In genomic region chr1:49626474-49626873, GRCh38 we compare ENCODE assay signal across 28 cellular contexts.
"Had no signal": no experiment of that assay in that cellular context is flagged by ENCODE, and none has a peak within 500 bp of the region (broad histone marks: within the 10 kb centered on the region; RNA-seq: fewer than 3 reads in every experiment).

No MANE protein-coding gene starts in this region.

- H3K9me3 ChIP-seq: gastrocnemius medialis, neutrophil, pancreas, suprapubic skin, transverse colon, upper lobe of right lung, uterus had no signal

- H3K4me3 ChIP-seq: gastrocnemius medialis, left lung, mucosa of descending colon, pancreas, smooth muscle cell, suprapubic skin, transverse colon, upper lobe of right lung, uterus had no signal

- DNase-seq: effector CD8-positive, alpha-beta T cell; endodermal cell; foreskin fibroblast; gastrocnemius medialis; head of caudate nucleus; kidney; left cardiac atrium; left lung; mesenchymal stem cell; mucosa of descending colon; naive B cell; pancreas; stimulated activated CD4-positive, alpha-beta T cell treated with anti-CD3 and anti-CD28 coated beads, Interleukin-12 subunit alpha, Interleukin-12 subunit beta, amount 100 ng/mL, for 4 hours; stimulated activated CD4-positive, alpha-beta T cell treated with anti-CD3 and anti-CD28 coated beads, Interleukin-1b, Interleukin-23, amount 100 ng/mL, for 48 hours; stimulated activated CD4-positive, alpha-beta T cell treated with anti-CD3 and anti-CD28 coated beads, Interleukin-4, amount 100 ng/mL, for 1 hour; stimulated activated CD8-positive, alpha-beta memory T cell treated with anti-CD3 and anti-CD28 coated beads, Interleukin-4, amount 100 ng/mL, for 48 hours; stimulated activated naive CD4-positive, alpha-beta T cell; stimulated activated naive CD8-positive, alpha-beta T cell treated with anti-CD3 and anti-CD28 coated beads, Interleukin-15, amount 100 ng/mL, for 72 hours; transverse colon; upper lobe of right lung; uterus had no signal

- H3K27ac ChIP-seq: epithelial cell of prostate, gastrocnemius medialis, left lung, neutrophil, pancreas, suprapubic skin, transverse colon, upper lobe of right lung, uterus had no signal

- H3K27me3 ChIP-seq: gastrocnemius medialis, left lung, neutrophil, pancreas, suprapubic skin, transverse colon, upper lobe of right lung, uterus had no signal

- H3K4me1 ChIP-seq: gastrocnemius medialis, left lung, pancreas, suprapubic skin, transverse colon, upper lobe of right lung, uterus had no signal

- FAIRE-seq: kidney, pancreas had no signal

- ATAC-seq: esophagus mucosa; gastrocnemius medialis; left cardiac atrium; left lung; mucosa of descending colon; natural killer cell treated with Interleukin-12 subunit alpha and Interleukin-12 subunit beta and Interleukin-15 and Interleukin-18, amount 100 ng/mL, for 72 hours; pancreas; sciatic nerve; stimulated activated naive CD8-positive, alpha-beta T cell treated with anti-CD3 and anti-CD28 coated beads, Interleukin-15, amount 100 ng/mL, for 72 hours; upper lobe of right lung had no signal

- H3K36me3 ChIP-seq: gastrocnemius medialis, left lung, neutrophil, pancreas, suprapubic skin, transverse colon, upper lobe of right lung, uterus had no signal

- H3K4me2 ChIP-seq: smooth muscle cell had no signal
